Comparison of ENCODE assay signal across 10 cellular contexts in genomic region chr1:28579374-28579773, GRCh38. TPM values are rescaled to one million over a fixed set of nuclear protein-coding genes. Genes with fewer than 3 reads are reported as not detected.
A peak's percentile ranks its signal among the peaks of the same experiment; 100 is the strongest.
DNase-seq lines count a peak whose midpoint lies in the region; ATAC-seq and TF ChIP-seq lines count a peak whose summit lies in the region.
"Had no signal": no experiment of that assay in that cellular context is flagged by ENCODE, and none has a peak within 500 bp of the region (broad histone marks: within the 10 kb centered on the region; RNA-seq: fewer than 3 reads in every experiment).

No MANE protein-coding gene starts in this region.

- ATAC-seq in activated CD4-positive, alpha-beta T cell treated with anti-CD3 and anti-CD28 coated beads for 36 hours: no peak
- ATAC-seq in stimulated activated naive B cell treated with anti-CD40 and anti-IgM and Interleukin-4, amounts not matched to agents 10 μg/mL and 1 μg/mL and 100 μg/mL, for 72 hours (replicated peaks): no peak
- ATAC-seq in HG03342 (IDR thresholded peaks at IDR 0.05; ENCODE audit: unreplicated experiment) (no peak), HG02610 (IDR thresholded peaks at IDR 0.05; ENCODE audit: unreplicated experiment) (no peak)
- ATAC-seq: left lobe of liver had no signal

- no peak for DNase-seq in activated CD4-positive, alpha-beta T cell treated with anti-CD3 and anti-CD28 coated beads for 36 hours
- DNase-seq in activated CD4-positive, alpha-beta T cell treated with anti-CD3 and anti-CD28 coated beads, Interleukin-2, amount 50 U/mL, for 1 hour: no peak
- no peak for DNase-seq in T-helper 2 cell treated with Interferon-gamma antibody and Interleukin-4, amounts not matched to agents 5 μg/mL and 100 μg/mL, for 36 hours (ENCODE audit: low spot score)
- peak; percentile 19 for DNase-seq in fibroblast of mammary gland (ENCODE audit: low read depth)
- no peak for DNase-seq in stimulated activated naive B cell treated with anti-CD40 and anti-IgM and Interleukin-4, amounts not matched to agents 10 μg/mL and 1 μg/mL and 100 μg/mL, for 72 hours
- DNase-seq in dorsolateral prefrontal cortex: no peak
- DNase-seq: amygdala had no signal

- peaks cover 33% of the 10 kb centered on the region for H3K4me1 Mint-ChIP-seq in activated CD4-positive, alpha-beta T cell treated with anti-CD3 and anti-CD28 coated beads for 36 hours
- H3K4me1 Mint-ChIP-seq in T-helper 2 cell treated with Interferon-gamma antibody and Interleukin-4, amounts not matched to agents 5 μg/mL and 100 μg/mL, for 36 hours (ENCODE audit: low read depth): peaks cover 33% of the 10 kb centered on the region
- peaks cover 30 to 44% of the 10 kb centered on the region in 2 donors for H3K4me1 Mint-ChIP-seq in stimulated activated naive B cell treated with anti-CD40 and anti-IgM and Interleukin-4, amounts not matched to agents 10 μg/mL and 1 μg/mL and 100 μg/mL, for 72 hours

- no peaks in the 10 kb centered on the region for H3K9me3 Mint-ChIP-seq in activated CD4-positive, alpha-beta T cell treated with anti-CD3 and anti-CD28 coated beads for 36 hours (ENCODE audit: low read depth)
- no peaks in the 10 kb centered on the region for H3K9me3 Mint-ChIP-seq in T-helper 2 cell treated with Interferon-gamma antibody and Interleukin-4, amounts not matched to agents 5 μg/mL and 100 μg/mL, for 36 hours
- no peaks in the 10 kb centered on the region for H3K9me3 Mint-ChIP-seq in stimulated activated naive B cell treated with anti-CD40 and anti-IgM and Interleukin-4, amounts not matched to agents 10 μg/mL and 1 μg/mL and 100 μg/mL, for 72 hours

- intact Hi-C loops in activated CD4-positive, alpha-beta T cell treated with anti-CD3 and anti-CD28 coated beads for 36 hours (cut with DNase I, micrococcal nuclease): no loop called here
- intact Hi-C loops in dorsolateral prefrontal cortex (cut with DNase I): no loop called here

- POLR2A ChIA-PET in activated CD4-positive, alpha-beta T cell treated with anti-CD3 and anti-CD28 coated beads for 36 hours (lab: Charles Lee): interaction anchor here (0.6 to 6.7 kb wide), 12 partner anchors 8 to 594 kb away, joined by 3 to 86 read pairs (median 4); partner anchors contain the start of genes ATP5IF1, RCC1, RNU11 and TAF12

- peak overlapping the region; percentile 95 for H3K27ac Mint-ChIP-seq in activated CD4-positive, alpha-beta T cell treated with anti-CD3 and anti-CD28 coated beads for 36 hours
- H3K27ac Mint-ChIP-seq in T-helper 2 cell treated with Interferon-gamma antibody and Interleukin-4, amounts not matched to agents 5 μg/mL and 100 μg/mL, for 36 hours: peak overlapping the region; percentile 74
- H3K27ac Mint-ChIP-seq in stimulated activated naive B cell treated with anti-CD40 and anti-IgM and Interleukin-4, amounts not matched to agents 10 μg/mL and 1 μg/mL and 100 μg/mL, for 72 hours: peak overlapping the region; percentile 97

- peak overlapping the region; percentile 89 for H3K4me3 Mint-ChIP-seq in activated CD4-positive, alpha-beta T cell treated with anti-CD3 and anti-CD28 coated beads for 36 hours
- H3K4me3 Mint-ChIP-seq in T-helper 2 cell treated with Interferon-gamma antibody and Interleukin-4, amounts not matched to agents 5 μg/mL and 100 μg/mL, for 36 hours: peak overlapping the region; percentile 100
- H3K4me3 Mint-ChIP-seq in stimulated activated naive B cell treated with anti-CD40 and anti-IgM and Interleukin-4, amounts not matched to agents 10 μg/mL and 1 μg/mL and 100 μg/mL, for 72 hours: peak overlapping the region; percentile 95 to 98

- H3K4me3 ChIP-seq in fibroblast of mammary gland (ENCODE audit: control insufficient read depth, low read depth, low read length) (peak overlapping the region; percentile 99), dorsolateral prefrontal cortex (peak overlapping the region in 21 of 59 donors; percentile 27 to 100 (median 94))

- no peaks in the 10 kb centered on the region for H3K27me3 Mint-ChIP-seq in activated CD4-positive, alpha-beta T cell treated with anti-CD3 and anti-CD28 coated beads for 36 hours
- H3K27me3 Mint-ChIP-seq in T-helper 2 cell treated with Interferon-gamma antibody and Interleukin-4, amounts not matched to agents 5 μg/mL and 100 μg/mL, for 36 hours (ENCODE audit: low read depth): no peaks in the 10 kb centered on the region
- H3K27me3 Mint-ChIP-seq in stimulated activated naive B cell treated with anti-CD40 and anti-IgM and Interleukin-4, amounts not matched to agents 10 μg/mL and 1 μg/mL and 100 μg/mL, for 72 hours: no peaks in the 10 kb centered on the region

- no peaks in the 10 kb centered on the region for H3K27me3 ChIP-seq in dorsolateral prefrontal cortex

- H3K27ac ChIP-seq in dorsolateral prefrontal cortex: peak overlapping the region in 8 of 59 donors; percentile 1 to 93 (median 37)

- TF ChIP-seq CTCF in fibroblast of mammary gland (conservative IDR thresholded peaks at IDR 0.05; ENCODE audit: control insufficient read depth, insufficient read depth, low read depth, low read length): no peak
- TF ChIP-seq CTCF in dorsolateral prefrontal cortex (IDR thresholded peaks at IDR 0.05 in 54 of 56, conservative IDR thresholded peaks at IDR 0.05 in 2 of 56; ENCODE audit: low read depth in 1 of 56, partially characterized antibody in 56 of 56): no peak

- CTCF ChIA-PET in activated CD4-positive, alpha-beta T cell treated with anti-CD3 and anti-CD28 coated beads for 36 hours (lab: Charles Lee): interaction anchor here (0.8 to 1.3 kb wide), 3 partner anchors 24 to 331 kb away, joined by 3 read pairs; no protein-coding TSS in a partner anchor

- peaks cover 43% of the 10 kb centered on the region for H3K36me3 Mint-ChIP-seq in activated CD4-positive, alpha-beta T cell treated with anti-CD3 and anti-CD28 coated beads for 36 hours (ENCODE audit: low read depth)
- peaks cover 53% of the 10 kb centered on the region for H3K36me3 Mint-ChIP-seq in T-helper 2 cell treated with Interferon-gamma antibody and Interleukin-4, amounts not matched to agents 5 μg/mL and 100 μg/mL, for 36 hours (ENCODE audit: low read depth)
- H3K36me3 Mint-ChIP-seq in stimulated activated naive B cell treated with anti-CD40 and anti-IgM and Interleukin-4, amounts not matched to agents 10 μg/mL and 1 μg/mL and 100 μg/mL, for 72 hours: peaks cover 47 to 56% of the 10 kb centered on the region in 2 donors

RNA-seq across cellular contexts. Expression of gene RAB42, which starts 12.7 kb away (rescaled TPM):
- under 1 TPM in 1 of 2 experiments, not detected in 1; 0.09 TPM for total RNA-seq in activated CD4-positive, alpha-beta T cell treated with anti-CD3 and anti-CD28 coated beads for 36 hours
- 1 to 10 TPM in 25 of 120 experiments, under 1 TPM in 57, not detected in 38; 0.20 to 8.9 (median 0.74) TPM for total RNA-seq in dorsolateral prefrontal cortex

RNA-seq across cellular contexts. Expression of gene TRNAU1AP, which starts 26.5 kb away (rescaled TPM):
- total RNA-seq in activated CD4-positive, alpha-beta T cell treated with anti-CD3 and anti-CD28 coated beads for 36 hours: 10 to 100 TPM; 50.7 to 60.2 TPM
- 10 to 100 TPM; 20.5 to 49.2 (median 32.7) TPM for total RNA-seq in dorsolateral prefrontal cortex
